In the genomic region with DNA sequence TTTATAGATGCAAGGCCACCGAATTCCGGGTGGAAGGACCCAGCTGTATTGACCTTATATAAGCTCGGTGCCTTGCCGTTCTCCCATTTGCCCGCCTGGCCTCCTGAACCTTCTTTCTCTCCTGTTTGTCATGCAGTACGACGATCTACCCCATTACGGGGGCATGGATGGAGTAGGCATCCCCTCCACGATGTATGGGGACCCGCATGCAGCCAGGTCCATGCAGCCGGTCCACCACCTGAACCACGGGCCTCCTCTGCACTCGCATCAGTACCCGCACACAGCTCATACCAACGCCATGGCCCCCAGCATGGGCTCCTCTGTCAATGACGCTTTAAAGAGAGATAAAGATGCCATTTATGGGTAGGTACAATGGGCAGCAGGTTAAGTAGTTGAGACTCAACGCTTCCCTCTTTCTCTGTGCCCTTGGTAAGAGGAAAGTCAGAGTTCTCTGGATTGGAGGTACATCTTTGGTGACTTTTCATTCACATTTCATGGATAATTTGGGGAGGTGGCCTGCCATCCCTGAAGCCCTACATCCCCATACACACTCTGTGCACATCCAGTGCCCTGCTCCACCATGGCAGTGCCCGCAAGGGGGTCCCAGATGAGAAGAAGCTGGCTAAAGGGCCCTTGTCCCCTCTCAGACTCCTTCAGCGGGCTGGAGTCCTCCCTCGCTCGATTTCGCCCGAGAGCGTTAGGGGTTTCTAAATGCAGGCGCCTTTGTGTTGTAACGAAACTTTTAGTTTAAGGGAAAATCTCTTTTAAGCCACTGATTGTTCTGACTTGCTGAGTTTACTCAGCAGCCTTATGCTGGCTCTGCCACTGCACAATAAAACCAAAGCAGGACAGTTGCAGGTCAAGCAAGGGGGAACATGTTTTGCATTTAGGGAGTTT, we compare ENCODE assay signal across 1 cellular context.
TF ChIP-seq lines count a peak whose summit lies in the region.

No MANE protein-coding gene starts in this region.

TF ChIP-seq in WTC11, 78 proteins besides CTCF, POLR2A, EP300 and RAD21 (continued from another document):
- TF ChIP-seq AFF4 (CRISPR knock-in tag; IDR thresholded peaks at IDR 0.05; ENCODE audit: borderline replicate concordance) (no peak), JUN (CRISPR knock-in tag; IDR thresholded peaks at IDR 0.05) (no peak), CDX4 (CRISPR knock-in tag; IDR thresholded peaks at IDR 0.05; ENCODE audit: borderline replicate concordance) (no peak), ZNF396 (CRISPR knock-in tag; IDR thresholded peaks at IDR 0.05; ENCODE audit: borderline replicate concordance) (no peak), ATF1 (CRISPR knock-in tag; IDR thresholded peaks at IDR 0.05) (no peak), NFATC4 (CRISPR knock-in tag; IDR thresholded peaks at IDR 0.05) (no peak), ZNF423 (CRISPR knock-in tag; IDR thresholded peaks at IDR 0.05) (no peak), HMGA2 (CRISPR knock-in tag; IDR thresholded peaks at IDR 0.05) (no peak), TP53 (CRISPR knock-in tag; IDR thresholded peaks at IDR 0.05) (no peak)
- TF ChIP-seq, protein P1, sequence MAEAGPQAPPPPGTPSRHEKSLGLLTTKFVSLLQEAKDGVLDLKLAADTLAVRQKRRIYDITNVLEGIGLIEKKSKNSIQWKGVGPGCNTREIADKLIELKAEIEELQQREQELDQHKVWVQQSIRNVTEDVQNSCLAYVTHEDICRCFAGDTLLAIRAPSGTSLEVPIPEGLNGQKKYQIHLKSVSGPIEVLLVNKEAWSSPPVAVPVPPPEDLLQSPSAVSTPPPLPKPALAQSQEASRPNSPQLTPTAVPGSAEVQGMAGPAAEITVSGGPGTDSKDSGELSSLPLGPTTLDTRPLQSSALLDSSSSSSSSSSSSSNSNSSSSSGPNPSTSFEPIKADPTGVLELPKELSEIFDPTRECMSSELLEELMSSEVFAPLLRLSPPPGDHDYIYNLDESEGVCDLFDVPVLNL (CRISPR knock-in tag; IDR thresholded peaks at IDR 0.05; ENCODE audit: borderline replicate concordance, low read depth): no peak
- TF ChIP-seq, protein P2, sequence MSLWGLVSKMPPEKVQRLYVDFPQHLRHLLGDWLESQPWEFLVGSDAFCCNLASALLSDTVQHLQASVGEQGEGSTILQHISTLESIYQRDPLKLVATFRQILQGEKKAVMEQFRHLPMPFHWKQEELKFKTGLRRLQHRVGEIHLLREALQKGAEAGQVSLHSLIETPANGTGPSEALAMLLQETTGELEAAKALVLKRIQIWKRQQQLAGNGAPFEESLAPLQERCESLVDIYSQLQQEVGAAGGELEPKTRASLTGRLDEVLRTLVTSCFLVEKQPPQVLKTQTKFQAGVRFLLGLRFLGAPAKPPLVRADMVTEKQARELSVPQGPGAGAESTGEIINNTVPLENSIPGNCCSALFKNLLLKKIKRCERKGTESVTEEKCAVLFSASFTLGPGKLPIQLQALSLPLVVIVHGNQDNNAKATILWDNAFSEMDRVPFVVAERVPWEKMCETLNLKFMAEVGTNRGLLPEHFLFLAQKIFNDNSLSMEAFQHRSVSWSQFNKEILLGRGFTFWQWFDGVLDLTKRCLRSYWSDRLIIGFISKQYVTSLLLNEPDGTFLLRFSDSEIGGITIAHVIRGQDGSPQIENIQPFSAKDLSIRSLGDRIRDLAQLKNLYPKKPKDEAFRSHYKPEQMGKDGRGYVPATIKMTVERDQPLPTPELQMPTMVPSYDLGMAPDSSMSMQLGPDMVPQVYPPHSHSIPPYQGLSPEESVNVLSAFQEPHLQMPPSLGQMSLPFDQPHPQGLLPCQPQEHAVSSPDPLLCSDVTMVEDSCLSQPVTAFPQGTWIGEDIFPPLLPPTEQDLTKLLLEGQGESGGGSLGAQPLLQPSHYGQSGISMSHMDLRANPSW (CRISPR knock-in tag; conservative IDR thresholded peaks at IDR 0.05; ENCODE audit: low read depth): no peak
